8 cellular contexts compared by ENCODE assay signal in the genomic region with DNA sequence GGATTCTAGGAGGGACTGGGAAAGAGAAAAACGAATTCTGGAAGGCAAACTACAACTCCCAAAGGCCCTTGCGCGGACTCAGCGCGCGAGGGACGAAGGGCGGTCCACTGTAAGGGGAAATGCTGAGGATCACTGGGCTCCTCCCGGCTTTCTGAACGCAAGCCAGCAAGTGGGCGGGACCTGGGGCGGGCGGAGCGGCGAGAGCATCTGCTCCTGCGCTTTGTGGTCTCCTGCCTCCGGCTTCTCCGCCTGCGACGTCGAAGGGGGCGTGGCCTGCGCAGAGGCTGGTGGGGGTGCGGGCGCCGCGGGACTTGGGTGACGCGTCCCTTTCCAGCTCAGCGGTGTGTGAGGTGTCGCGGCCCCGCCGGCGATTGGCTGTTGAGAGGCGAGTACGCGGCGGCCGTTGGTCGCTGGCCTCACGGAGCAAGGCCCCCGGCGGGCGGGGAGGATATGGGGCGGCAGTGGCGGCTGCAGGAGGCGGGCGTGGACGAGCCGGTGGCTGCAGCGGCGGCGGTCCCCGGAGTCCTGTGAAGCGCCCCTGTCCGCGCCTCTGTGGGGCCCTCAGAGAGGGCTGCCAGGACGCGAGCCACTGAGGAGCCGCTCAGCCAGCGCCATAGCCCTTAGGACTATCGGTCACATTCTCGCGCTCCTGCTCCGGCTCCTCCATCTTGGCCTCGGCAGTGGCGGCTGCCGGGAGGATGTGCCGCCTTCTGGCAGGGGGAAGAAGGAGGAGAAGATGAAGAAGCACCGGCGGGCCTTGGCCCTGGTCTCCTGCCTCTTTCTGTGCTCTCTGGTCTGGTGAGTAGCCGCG. TPM values are rescaled to one million over a fixed set of nuclear protein-coding genes. Genes with fewer than 3 reads are reported as not detected.
DNase-seq lines count a peak whose midpoint lies in the region; ATAC-seq and TF ChIP-seq lines count a peak whose summit lies in the region.

A gene with protein sequence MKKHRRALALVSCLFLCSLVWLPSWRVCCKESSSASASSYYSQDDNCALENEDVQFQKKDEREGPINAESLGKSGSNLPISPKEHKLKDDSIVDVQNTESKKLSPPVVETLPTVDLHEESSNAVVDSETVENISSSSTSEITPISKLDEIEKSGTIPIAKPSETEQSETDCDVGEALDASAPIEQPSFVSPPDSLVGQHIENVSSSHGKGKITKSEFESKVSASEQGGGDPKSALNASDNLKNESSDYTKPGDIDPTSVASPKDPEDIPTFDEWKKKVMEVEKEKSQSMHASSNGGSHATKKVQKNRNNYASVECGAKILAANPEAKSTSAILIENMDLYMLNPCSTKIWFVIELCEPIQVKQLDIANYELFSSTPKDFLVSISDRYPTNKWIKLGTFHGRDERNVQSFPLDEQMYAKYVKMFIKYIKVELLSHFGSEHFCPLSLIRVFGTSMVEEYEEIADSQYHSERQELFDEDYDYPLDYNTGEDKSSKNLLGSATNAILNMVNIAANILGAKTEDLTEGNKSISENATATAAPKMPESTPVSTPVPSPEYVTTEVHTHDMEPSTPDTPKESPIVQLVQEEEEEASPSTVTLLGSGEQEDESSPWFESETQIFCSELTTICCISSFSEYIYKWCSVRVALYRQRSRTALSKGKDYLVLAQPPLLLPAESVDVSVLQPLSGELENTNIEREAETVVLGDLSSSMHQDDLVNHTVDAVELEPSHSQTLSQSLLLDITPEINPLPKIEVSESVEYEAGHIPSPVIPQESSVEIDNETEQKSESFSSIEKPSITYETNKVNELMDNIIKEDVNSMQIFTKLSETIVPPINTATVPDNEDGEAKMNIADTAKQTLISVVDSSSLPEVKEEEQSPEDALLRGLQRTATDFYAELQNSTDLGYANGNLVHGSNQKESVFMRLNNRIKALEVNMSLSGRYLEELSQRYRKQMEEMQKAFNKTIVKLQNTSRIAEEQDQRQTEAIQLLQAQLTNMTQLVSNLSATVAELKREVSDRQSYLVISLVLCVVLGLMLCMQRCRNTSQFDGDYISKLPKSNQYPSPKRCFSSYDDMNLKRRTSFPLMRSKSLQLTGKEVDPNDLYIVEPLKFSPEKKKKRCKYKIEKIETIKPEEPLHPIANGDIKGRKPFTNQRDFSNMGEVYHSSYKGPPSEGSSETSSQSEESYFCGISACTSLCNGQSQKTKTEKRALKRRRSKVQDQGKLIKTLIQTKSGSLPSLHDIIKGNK (N-terminal part only) (plus strand): TSS at position 451 of the 811 bp plus-strand sequence. CDS start 286 bp downstream, at position 737.

- H3K4me2 ChIP-seq in trophoblast cell (ENCODE audit: low read length) = peak within 1 kb of the TSS; percentile 92

- peak within 1 kb of the TSS; percentile 99 for H2BK5ac ChIP-seq in trophoblast cell (ENCODE audit: low read depth, low read length, poor library complexity)

- H3K4ac ChIP-seq in trophoblast cell (ENCODE audit: low read depth, low read length) = peak within 1 kb of the TSS; percentile 100

- in situ Hi-C loops in transverse colon (cut with MboI; ENCODE audit: low pct_ligation_motif_present in 1 of 4, low pct_unique_long_range_greater_than_20kb in 1 of 4, low sequenced_read_pairs in 3 of 4) = no loop called here

- no peak within 1 kb of the TSS for H3K23ac ChIP-seq in trophoblast cell (ENCODE audit: low read length)

- H3K36me3 ChIP-seq in adipocyte (ENCODE audit: control insufficient read depth, insufficient read depth, low read length, severe bottlenecking) (no peaks in the 10 kb centered on the region), cardiac muscle cell (no peaks in the 10 kb centered on the region), trophoblast cell (ENCODE audit: control insufficient read depth in 1 of 2, insufficient read depth in 2 of 2, low read length in 2 of 2) (no peaks in the 10 kb centered on the region), transverse colon (no peaks in the 10 kb centered on the region)

- DNase-seq in NCI-H1436 (lab: John Stamatoyannopoulos, UW) = peak; percentile 97
- peak; percentile 99 for DNase-seq in T follicular helper cell (ENCODE audit: low read depth)
- peak; percentile 99 for DNase-seq in adipocyte (ENCODE audit: low read depth)
- DNase-seq in cardiac muscle cell (ENCODE audit: low read depth in 1 of 2, low spot score in 1 of 2) = peak; percentile 99 to 100
- DNase-seq in trophoblast cell = peak; percentile 100
- peak; percentile 100 for DNase-seq in transverse colon

- H3K4me1 ChIP-seq in adipocyte (ENCODE audit: control insufficient read depth, insufficient read depth, low read length) (peaks cover 29% of the 10 kb centered on the region), cardiac muscle cell (ENCODE audit: low read depth) (peaks cover 31% of the 10 kb centered on the region), trophoblast cell (ENCODE audit: control insufficient read depth in 1 of 2, insufficient read depth in 2 of 2, low read length in 2 of 2) (peaks cover 0 to 5% of the 10 kb centered on the region in 2 experiments), transverse colon (peaks cover 7 to 37% (median 22%) of the 10 kb centered on the region in 4 donors)

- peak within 1 kb of the TSS; percentile 95 for H4K8ac ChIP-seq in trophoblast cell (ENCODE audit: low read depth, low read length)

- H4K91ac ChIP-seq in trophoblast cell (ENCODE audit: low read depth, low read length) = peak within 1 kb of the TSS; percentile 99

- peaks cover 20% of the 10 kb centered on the region for H3K79me2 ChIP-seq in trophoblast cell (ENCODE audit: control insufficient read depth, insufficient read depth, low read length, poor library complexity)

- no peak for TF ChIP-seq EP300 in transverse colon (IDR thresholded peaks at IDR 0.05; ENCODE audit: low read depth)

- peak; percentile 98 for TF ChIP-seq POLR2A in transverse colon (IDR thresholded peaks at IDR 0.05)

- peak within 1 kb of the TSS; percentile 96 for H4K12ac ChIP-seq in trophoblast cell (ENCODE audit: low read depth, low read length)

- peak within 1 kb of the TSS; percentile 99 for H3K14ac ChIP-seq in trophoblast cell (ENCODE audit: low read length)

- H2AFZ ChIP-seq in trophoblast cell (ENCODE audit: insufficient read depth, low read length, poor library complexity) = peak within 1 kb of the TSS; percentile 72

- H3K9me3 ChIP-seq in adipocyte (ENCODE audit: control insufficient read depth, low read length) (no peaks in the 10 kb centered on the region), cardiac muscle cell (ENCODE audit: low read depth) (no peaks in the 10 kb centered on the region), trophoblast cell (ENCODE audit: insufficient read depth, low read depth, low read length) (no peaks in the 10 kb centered on the region), transverse colon (no peaks in the 10 kb centered on the region)

- peak within 1 kb of the TSS; percentile 95 for H3K4me3 ChIP-seq in GM12875 (ENCODE audit: low read depth, low read length)
- peak within 1 kb of the TSS; percentile 98 for H3K4me3 ChIP-seq in adipocyte (ENCODE audit: low read length)
- peak within 1 kb of the TSS; percentile 86 for H3K4me3 ChIP-seq in cardiac muscle cell
- peak within 1 kb of the TSS; percentile 90 for H3K4me3 ChIP-seq in trophoblast cell (ENCODE audit: low read depth, low read length)
- peak within 1 kb of the TSS; percentile 72 to 85 (median 78) for H3K4me3 ChIP-seq in transverse colon

- no CpG with 5 or more reads among the region's 74 CpGs for WGBS in trophoblast cell (ENCODE audit: extremely low coverage, insufficient coverage, insufficient read length)
- 0% methylated on average over 6 to 34 of the region's 74 CpGs for WGBS in transverse colon (ENCODE audit: low coverage in 1 of 2), 2 donors

- H3K9ac ChIP-seq in adipocyte (ENCODE audit: low read length) (peak within 1 kb of the TSS; percentile 95), trophoblast cell (ENCODE audit: low read length) (peak within 1 kb of the TSS; percentile 97)

- intact Hi-C loops in transverse colon (cut with DNase I; ENCODE audit: low total_unique reads) = no loop called here

- H2BK12ac ChIP-seq in trophoblast cell (ENCODE audit: low read length) = peak within 1 kb of the TSS; percentile 81

- ATAC-seq in HG02798 (IDR thresholded peaks at IDR 0.05; ENCODE audit: poor library complexity, unreplicated experiment) = peak; percentile 89

- H3K27me3 ChIP-seq in adipocyte (replicated peaks; ENCODE audit: control insufficient read depth, insufficient read depth, low read length) (no peaks in the 10 kb centered on the region), cardiac muscle cell (peaks cover 6% of the 10 kb centered on the region), trophoblast cell (ENCODE audit: insufficient read depth, low read length) (no peaks in the 10 kb centered on the region), transverse colon (no peaks in the 10 kb centered on the region)

- peak within 1 kb of the TSS; percentile 99 for H2BK120ac ChIP-seq in trophoblast cell (ENCODE audit: insufficient read depth, low read length, poor library complexity)

- no peak for TF ChIP-seq CTCF in GM12875 (IDR thresholded peaks at IDR 0.05; ENCODE audit: borderline replicate concordance, insufficient read depth, low read depth, low read length)
- peak; percentile 6 for TF ChIP-seq CTCF in cardiac muscle cell (IDR thresholded peaks at IDR 0.05; ENCODE audit: low read depth, low read length)
- peak in 3 of 5 experiments; percentile 6 to 29 (median 12) for TF ChIP-seq CTCF in transverse colon (IDR thresholded peaks at IDR 0.05)

- peak within 1 kb of the TSS; percentile 99 for H2AK5ac ChIP-seq in trophoblast cell (ENCODE audit: low read length)

- peaks cover 25% of the 10 kb centered on the region for H3K79me1 ChIP-seq in trophoblast cell (ENCODE audit: low read length)

- H3K27ac ChIP-seq in cardiac muscle cell = peak within 1 kb of the TSS; percentile 95
- peak within 1 kb of the TSS; percentile 98 for H3K27ac ChIP-seq in trophoblast cell (ENCODE audit: low read depth, low read length)
- H3K27ac ChIP-seq in transverse colon = peak within 1 kb of the TSS; percentile 97 to 99 (median 99)

- peak within 1 kb of the TSS; percentile 99 for H3K18ac ChIP-seq in trophoblast cell (ENCODE audit: low read length)

RNA-seq across cellular contexts. Expression of the gene that starts here (rescaled TPM):
- total RNA-seq in cardiac muscle cell (41.4 and 48.6 TPM in 2 replicates), transverse colon (10 to 100 TPM; 10.1 to 48.4 (median 21.6) TPM)
- polyA plus RNA-seq in cardiac muscle cell = 23.0 and 28.9 TPM in 2 replicates
- 143 and 152 TPM in 2 replicates for polyA plus RNA-seq in trophoblast cell (2013)

Comparison
In these comparisons a context has a peak if more than half of its experiments do, and no peak if none do; other contexts are left out.
1. Peak in every context shown above with its lines: DNase-seq, ATAC-seq, H3K4me3 ChIP-seq and H3K27ac ChIP-seq.